In genomic region chr3:15345051-15345607, GRCh38 we compare ENCODE assay signal across 9 cellular contexts. TPM values are rescaled to one million over a fixed set of nuclear protein-coding genes. Genes with fewer than 3 reads are reported as not detected.
DNase-seq lines count a peak whose midpoint lies in the region; ATAC-seq and TF ChIP-seq lines count a peak whose summit lies in the region.
"Had no signal": no experiment of that assay in that cellular context is flagged by ENCODE, and none has a peak within 500 bp of the region (broad histone marks: within the 10 kb centered on the region; RNA-seq: fewer than 3 reads in every experiment).

No MANE protein-coding gene starts in this region.

- no peak overlapping the region for H3K4me3 ChIP-seq in CD4-positive, CD25-positive, alpha-beta regulatory T cell (ENCODE audit: low read depth, low read length)
- no peak overlapping the region for H3K4me3 ChIP-seq in brain microvascular endothelial cell (ENCODE audit: low read depth, low read length)
- H3K4me3 ChIP-seq in mammary epithelial cell (replicated peaks in 1 of 3; ENCODE audit: insufficient read depth in 1 of 3, low read depth in 2 of 3, low read length in 3 of 3) = no peak overlapping the region

- DNase-seq in CD4-positive, CD25-positive, alpha-beta regulatory T cell = no peak
- DNase-seq in RPMI8226 (peak; percentile 95), brain microvascular endothelial cell (no peak), mammary epithelial cell (no peak)
- no peak for DNase-seq in activated naive CD4-positive, alpha-beta T cell treated with anti-CD3 and anti-CD28 coated beads, Interleukin-2, amount 10 ng/mL, durations not matched to agents 7 days and 5 days
- DNase-seq: NCI-H446 treated with DMSO at 0.1 percent for 48 hours had no signal

- in situ Hi-C loops in brain microvascular endothelial cell (cut with HindIII; ENCODE audit: low pct_ligation_motif_present, low sequenced_read_pairs) = no loop called here
- in situ Hi-C loops in mammary epithelial cell (cut with MboI; ENCODE audit: low sequenced_read_pairs in 2 of 2) = no loop called here

- no peaks in the 10 kb centered on the region for H3K36me3 ChIP-seq in CD4-positive, CD25-positive, alpha-beta regulatory T cell (ENCODE audit: control insufficient read depth, insufficient read depth, low read length)
- H3K36me3 ChIP-seq in brain microvascular endothelial cell (replicated peaks) (no peaks in the 10 kb centered on the region), mammary epithelial cell (ENCODE audit: insufficient read depth, low read length) (no peaks in the 10 kb centered on the region)

- H4K20me1 ChIP-seq in mammary epithelial cell (ENCODE audit: insufficient read depth, low read length) = no peaks in the 10 kb centered on the region

- BruUV-seq in mammary epithelial cell (replicated peaks; lab: Mats Ljungman, UMichigan) = no TSS peak

- intact Hi-C loops in mammary epithelial cell (cut with micrococcal nuclease) = no loop called here

- peaks cover 4% of the 10 kb centered on the region for H3K27me3 Mint-ChIP-seq in CD4-positive, CD25-positive, alpha-beta regulatory T cell
- peaks cover 16% of the 10 kb centered on the region for H3K27me3 Mint-ChIP-seq in activated naive CD4-positive, alpha-beta T cell treated with anti-CD3 and anti-CD28 coated beads, Interleukin-2, amount 10 ng/mL, durations not matched to agents 7 days and 5 days

- no peaks in the 10 kb centered on the region for H3K36me3 Mint-ChIP-seq in CD4-positive, CD25-positive, alpha-beta regulatory T cell
- peaks cover 17% of the 10 kb centered on the region for H3K36me3 Mint-ChIP-seq in activated naive CD4-positive, alpha-beta T cell treated with anti-CD3 and anti-CD28 coated beads, Interleukin-2, amount 10 ng/mL, durations not matched to agents 7 days and 5 days

- 56% methylated on average over 4 of the region's 4 CpGs for WGBS in mammary epithelial cell (ENCODE audit: low coverage, missing lambda C conversion rate)

- H2AFZ ChIP-seq in mammary epithelial cell (ENCODE audit: low read depth, low read length) = no peak overlapping the region

- peaks cover 16 to 49% (median 37%) of the 10 kb centered on the region in 4 donors for H3K4me1 Mint-ChIP-seq in CD4-positive, CD25-positive, alpha-beta regulatory T cell
- H3K4me1 Mint-ChIP-seq in activated naive CD4-positive, alpha-beta T cell treated with anti-CD3 and anti-CD28 coated beads, Interleukin-2, amount 10 ng/mL, durations not matched to agents 7 days and 5 days = peaks cover 58% of the 10 kb centered on the region

- CTCF ChIA-PET in activated naive CD4-positive, alpha-beta T cell treated with anti-CD3 and anti-CD28 coated beads, Interleukin-2, amount 10 ng/mL, durations not matched to agents 7 days and 5 days (lab: Charles Lee) = interaction anchor here (1.2 to 1.7 kb wide), 2 partner anchors 12 to 77 kb away, joined by 4 to 5 read pairs; partner anchors contain the start of gene SH3BP5
- CTCF ChIA-PET in mammary epithelial cell (lab: Charles Lee; ENCODE audit: low non-redundant PET) = no interaction called here

- no peak overlapping the region for H3K4me2 ChIP-seq in mammary epithelial cell (ENCODE audit: insufficient read depth, low read depth, low read length)

- H3K4me1 ChIP-seq in CD4-positive, CD25-positive, alpha-beta regulatory T cell (ENCODE audit: control insufficient read depth, insufficient read depth, low read length, poor library complexity, severe bottlenecking) = peaks cover 27% of the 10 kb centered on the region
- peaks cover 2% of the 10 kb centered on the region for H3K4me1 ChIP-seq in mammary epithelial cell (ENCODE audit: insufficient read depth, low read length)

- H3K27me3 ChIP-seq in CD4-positive, CD25-positive, alpha-beta regulatory T cell (ENCODE audit: control insufficient read depth, insufficient read depth, low read length) = no peaks in the 10 kb centered on the region
- no peaks in the 10 kb centered on the region for H3K27me3 ChIP-seq in brain microvascular endothelial cell (replicated peaks)
- H3K27me3 ChIP-seq in mammary epithelial cell (ENCODE audit: insufficient read depth, low read length) = no peaks in the 10 kb centered on the region

- H3K27ac ChIP-seq in CD4-positive, CD25-positive, alpha-beta regulatory T cell (ENCODE audit: insufficient read depth, low read length, poor library complexity, severe bottlenecking) = no peak overlapping the region
- H3K27ac ChIP-seq in brain microvascular endothelial cell (no peak overlapping the region), mammary epithelial cell (ENCODE audit: insufficient read depth, low read depth, low read length) (no peak overlapping the region)

- TF ChIP-seq CTCF in brain microvascular endothelial cell (IDR thresholded peaks at IDR 0.05; ENCODE audit: low read depth, low read length, missing control alignments) = no peak
- no peak for TF ChIP-seq CTCF in mammary epithelial cell (conservative IDR thresholded peaks at IDR 0.05 in 1 of 2, IDR thresholded peaks at IDR 0.05 in 1 of 2; ENCODE audit: extremely low read depth in 1 of 2, insufficient read depth in 1 of 2, low read depth in 1 of 2, low read length in 2 of 2)

- ATAC-seq in CD4-positive, CD25-positive, alpha-beta regulatory T cell (ENCODE audit: low read depth in 2 of 2) = no peak
- peak; percentile 24 for ATAC-seq in GM19463 (IDR thresholded peaks at IDR 0.05; ENCODE audit: unreplicated experiment)
- ATAC-seq in HG03457 (IDR thresholded peaks at IDR 0.05; ENCODE audit: unreplicated experiment) = peak; percentile 31
- no peak for ATAC-seq in GM21528 (IDR thresholded peaks at IDR 0.05; ENCODE audit: low FRiP score, unreplicated experiment)

- no peaks in the 10 kb centered on the region for H3K79me2 ChIP-seq in mammary epithelial cell (ENCODE audit: insufficient read depth, low read length)

- H3K9me3 ChIP-seq in CD4-positive, CD25-positive, alpha-beta regulatory T cell (ENCODE audit: control insufficient read depth in 2 of 2, low read length in 2 of 2) = no peaks in the 10 kb centered on the region
- H3K9me3 ChIP-seq in mammary epithelial cell (replicated peaks; ENCODE audit: insufficient read depth, low read length) = no peaks in the 10 kb centered on the region

- peak overlapping the region in 2 of 3 donors; percentile 49 to 67 for H3K27ac Mint-ChIP-seq in CD4-positive, CD25-positive, alpha-beta regulatory T cell
- H3K27ac Mint-ChIP-seq in activated naive CD4-positive, alpha-beta T cell treated with anti-CD3 and anti-CD28 coated beads, Interleukin-2, amount 10 ng/mL, durations not matched to agents 7 days and 5 days = no peak overlapping the region

- H3K4me3 Mint-ChIP-seq in CD4-positive, CD25-positive, alpha-beta regulatory T cell = peak overlapping the region in 1 of 4 donors; percentile 29
- no peak overlapping the region for H3K4me3 Mint-ChIP-seq in activated naive CD4-positive, alpha-beta T cell treated with anti-CD3 and anti-CD28 coated beads, Interleukin-2, amount 10 ng/mL, durations not matched to agents 7 days and 5 days

- no peak overlapping the region for H3K9ac ChIP-seq in mammary epithelial cell (ENCODE audit: insufficient read depth, low read length)

- dilution Hi-C loops in mammary epithelial cell (cut with HindIII; ENCODE audit: low sequenced_read_pairs) = no loop called here

- H3K9me3 Mint-ChIP-seq in CD4-positive, CD25-positive, alpha-beta regulatory T cell = peaks cover 0 to 9% (median under 1%) of the 10 kb centered on the region in 7 donors
- H3K9me3 Mint-ChIP-seq in activated naive CD4-positive, alpha-beta T cell treated with anti-CD3 and anti-CD28 coated beads, Interleukin-2, amount 10 ng/mL, durations not matched to agents 7 days and 5 days = peaks cover 13% of the 10 kb centered on the region

RNA-seq across cellular contexts. Expression of gene SH3BP5, which starts 12.7 kb away (rescaled TPM):
- total RNA-seq in CD4-positive, CD25-positive, alpha-beta regulatory T cell = 68.6 TPM
- 10 to 100 TPM; 24.7 to 40.1 (median 31.6) TPM for polyA plus RNA-seq in CD4-positive, CD25-positive, alpha-beta regulatory T cell
- 10 to 100 TPM; 15.4 to 21.0 TPM for total RNA-seq in mammary epithelial cell
- polyA plus RNA-seq in mammary epithelial cell = 20.1 TPM
- 10.6 TPM for polyA minus RNA-seq in mammary epithelial cell

Comparison
In these comparisons a context has a peak if more than half of its experiments do, and no peak if none do; other contexts are left out.
1. ATAC-seq: peak in GM19463 (single experiment) and HG03457 (single experiment); none in CD4-positive, CD25-positive, alpha-beta regulatory T cell (0 of 2) and GM21528 (single experiment).